ENCODE assay signal across 24 cellular contexts in the genomic region with DNA sequence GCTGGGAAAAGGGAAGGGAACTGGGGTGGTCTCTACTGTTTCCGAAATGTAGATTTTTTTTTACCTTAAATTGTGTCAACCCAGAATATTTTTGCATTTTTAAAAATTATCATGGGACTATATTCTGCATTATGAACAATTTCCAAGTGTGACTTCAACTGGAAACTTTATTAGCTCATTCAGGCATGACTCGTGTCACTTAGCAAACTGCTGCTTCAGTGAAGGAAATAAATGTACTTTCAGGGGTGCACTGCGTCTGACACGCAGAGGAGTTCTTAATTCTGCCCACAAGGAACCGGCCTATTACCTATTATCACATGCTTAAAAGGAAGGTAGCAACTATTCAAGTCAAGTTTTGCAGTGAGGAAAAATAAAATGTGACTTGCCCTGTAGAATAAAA.
DNase-seq lines count a peak whose midpoint lies in the region; ATAC-seq, FAIRE-seq and TF ChIP-seq lines count a peak whose summit lies in the region.
"Had no signal": no experiment of that assay in that cellular context is flagged by ENCODE, and none has a peak within 500 bp of the region (broad histone marks: within the 10 kb centered on the region; RNA-seq: fewer than 3 reads in every experiment).

No MANE protein-coding gene starts in this region.

- H3K23ac ChIP-seq in trophoblast cell (ENCODE audit: low read length) = no peak overlapping the region

- whole genome bisulfite sequencing in GM12878 (ENCODE audit: insufficient coverage, insufficient replicate concordance, low lambda C conversion rate, missing lambda C conversion rate) = 87% methylated on average over 5 of the region's 5 CpGs
- no CpG with 5 or more reads among the region's 5 CpGs for whole genome bisulfite sequencing in trophoblast cell (ENCODE audit: extremely low coverage, insufficient coverage, insufficient read length)

- H3K4me2 ChIP-seq in GM12878 (ENCODE audit: control insufficient read depth, insufficient read depth) = no peak overlapping the region
- H3K4me2 ChIP-seq in trophoblast cell (ENCODE audit: low read length) = no peak overlapping the region

- no peak overlapping the region for H3K14ac ChIP-seq in trophoblast cell (ENCODE audit: low read length)

- no peaks in the 10 kb centered on the region for H4K20me1 ChIP-seq in GM12878 (ENCODE audit: control insufficient read depth, insufficient read depth)

- SMC1A ChIA-PET in GM12878 (lab: Charles Lee; ENCODE audit: uncharacterized antibody, unreplicated experiment) = interaction anchor here (0.5 to 1.4 kb wide), 6 partner anchors 15 to 846 kb away, joined by 3 to 8 read pairs (median 3); no protein-coding TSS in a partner anchor

- H4K91ac ChIP-seq in trophoblast cell (ENCODE audit: low read depth, low read length) = no peak overlapping the region

- no peak for FAIRE-seq in GM12878 (lab: Jason Lieb, UNC)
- FAIRE-seq: endothelial cell of umbilical vein, G401.6 had no signal

- RAD21 ChIA-PET in GM12878 (lab: Charles Lee; ENCODE audit: unreplicated experiment) = interaction anchor here (0.8 to 1.0 kb wide), 2 partner anchors 38 to 364 kb away, joined by 3 read pairs; no protein-coding TSS in a partner anchor

- TF ChIP-seq POLR2A in GM12878 (IDR thresholded peaks at IDR 0.05; ENCODE audit: low read depth, low read length) = no peak

- H4K12ac ChIP-seq in trophoblast cell (ENCODE audit: low read depth, low read length) = no peak overlapping the region

- no peak overlapping the region for H3K18ac ChIP-seq in trophoblast cell (ENCODE audit: low read length)

- no peaks in the 10 kb centered on the region for H3K9me3 Mint-ChIP-seq in stimulated activated naive CD8-positive, alpha-beta T cell treated with anti-CD3 and anti-CD28 coated beads, Interleukin-15, amount 100 ng/mL, for 72 hours
- H3K9me3 Mint-ChIP-seq: memory B cell; naive thymus-derived CD4-positive, alpha-beta T cell had no signal

- no peak overlapping the region for H2AFZ ChIP-seq in GM12878 (ENCODE audit: control insufficient read depth, low read depth, low read length)
- no peak overlapping the region for H2AFZ ChIP-seq in trophoblast cell (ENCODE audit: insufficient read depth, low read length, poor library complexity)

- H2BK120ac ChIP-seq in trophoblast cell (ENCODE audit: insufficient read depth, low read length, poor library complexity) = no peak overlapping the region

- H3K4me1 Mint-ChIP-seq in stimulated activated naive CD8-positive, alpha-beta T cell treated with anti-CD3 and anti-CD28 coated beads, Interleukin-15, amount 100 ng/mL, for 72 hours = peaks cover 39% of the 10 kb centered on the region

- intact Hi-C loops in GM12878 (cut with micrococcal nuclease; ENCODE audit: unreplicated experiment) = loop anchor here (5.0 kb wide), 3 partner anchors 38 to 287 kb away; no protein-coding TSS in a partner anchor

- H2AK5ac ChIP-seq in trophoblast cell (ENCODE audit: low read length) = no peak overlapping the region

- H3K4me1 ChIP-seq in GM12878 (ENCODE audit: control insufficient read depth, insufficient read depth, low read length) (peaks cover 33% of the 10 kb centered on the region), trophoblast cell (ENCODE audit: control insufficient read depth in 1 of 2, insufficient read depth in 2 of 2, low read length in 2 of 2) (no peaks in the 10 kb centered on the region)

- DNase-seq in DMS53 (lab: John Stamatoyannopoulos, UW) = peak; percentile 14
- no peak for DNase-seq in DMS53 treated with DMSO at 0.1 percent for 48 hours (lab: John Stamatoyannopoulos, UW; ENCODE audit: unreplicated experiment)
- DNase-seq in stimulated activated naive CD8-positive, alpha-beta T cell treated with anti-CD3 and anti-CD28 coated beads, Interleukin-15, Interleukin-2, amounts not matched to agents 100 U/mL and 50 U/mL, for 24 hours = no peak
- DNase-seq in stimulated activated naive CD8-positive, alpha-beta T cell treated with anti-CD3 and anti-CD28 coated beads, Interleukin-15, amount 100 ng/mL, for 72 hours = no peak
- DNase-seq in GM12878 (ENCODE audit: low read depth, low spot score) = no peak
- no peak for DNase-seq in NCI-H1930 (lab: John Stamatoyannopoulos, UW)
- no peak for DNase-seq in COLO668 (lab: John Stamatoyannopoulos, UW; ENCODE audit: unreplicated experiment)
- DNase-seq in trophoblast cell = no peak
- DNase-seq: activated CD4-positive, alpha-beta T cell treated with anti-CD3 and anti-CD28 coated beads for 48 hours; cortex of kidney; foreskin melanocyte; IMR-90; kidney glomerular epithelial cell; naive thymus-derived CD4-positive, alpha-beta T cell; NCI-H1694; NCI-H226 had no signal

- H3K4me3 ChIP-seq in GM12878 = no peak overlapping the region
- H3K4me3 ChIP-seq in trophoblast cell (ENCODE audit: low read depth, low read length) = no peak overlapping the region
- H3K4me3 ChIP-seq: ovary, sigmoid colon, stomach, upper lobe of right lung had no signal

- no peak overlapping the region for H4K8ac ChIP-seq in trophoblast cell (ENCODE audit: low read depth, low read length)

- TF ChIP-seq EP300 in GM12878 (IDR thresholded peaks at IDR 0.05; ENCODE audit: borderline replicate concordance in 1 of 2, control insufficient read depth in 1 of 2, low read depth in 2 of 2, low read length in 2 of 2) = no peak

- peak; percentile 49 for ATAC-seq in stimulated activated naive CD8-positive, alpha-beta T cell treated with anti-CD3 and anti-CD28 coated beads, Interleukin-15, Interleukin-2, amounts not matched to agents 100 U/mL and 50 U/mL, for 24 hours
- ATAC-seq in stimulated activated naive CD8-positive, alpha-beta T cell treated with anti-CD3 and anti-CD28 coated beads, Interleukin-15, amount 100 ng/mL, for 72 hours = no peak
- ATAC-seq in GM12878 = peak; percentile 51

- H3K9me3 ChIP-seq in GM12878 (replicated peaks; ENCODE audit: control insufficient read depth, insufficient read depth, low read length) (no peaks in the 10 kb centered on the region), trophoblast cell (ENCODE audit: insufficient read depth, low read depth, low read length) (no peaks in the 10 kb centered on the region)
- H3K9me3 ChIP-seq: ovary, sigmoid colon, stomach, upper lobe of right lung had no signal

- no TSS peak for BruUV-seq in GM12878 (replicated peaks; lab: Mats Ljungman, UMichigan)

- H3K4me3 Mint-ChIP-seq in stimulated activated naive CD8-positive, alpha-beta T cell treated with anti-CD3 and anti-CD28 coated beads, Interleukin-15, amount 100 ng/mL, for 72 hours = no peak overlapping the region
- H3K4me3 Mint-ChIP-seq: memory B cell had no signal

- H3K27ac Mint-ChIP-seq in stimulated activated naive CD8-positive, alpha-beta T cell treated with anti-CD3 and anti-CD28 coated beads, Interleukin-15, amount 100 ng/mL, for 72 hours = no peak overlapping the region
- H3K27ac Mint-ChIP-seq: memory B cell had no signal

- no peak for TF ChIP-seq RAD21 in GM12878 (IDR thresholded peaks at IDR 0.05; ENCODE audit: insufficient read depth, low read depth, low read length)

- H2BK5ac ChIP-seq in trophoblast cell (ENCODE audit: low read depth, low read length, poor library complexity) = no peak overlapping the region

- H3K27ac ChIP-seq in GM12878 (ENCODE audit: control insufficient read depth, insufficient read depth) = no peak overlapping the region
- no peak overlapping the region for H3K27ac ChIP-seq in trophoblast cell (ENCODE audit: low read depth, low read length)
- H3K27ac ChIP-seq: 22Rv1, sigmoid colon, upper lobe of right lung had no signal

- no peak for TF ChIP-seq CTCF in GM12878 (IDR thresholded peaks at IDR 0.05 in 2 of 3, conservative IDR thresholded peaks at IDR 0.05 in 1 of 3; ENCODE audit: control insufficient read depth in 2 of 3, extremely low read depth in 1 of 3, insufficient read depth in 1 of 3, low read depth in 3 of 3, low read length in 3 of 3)

- no peak overlapping the region for H3K4ac ChIP-seq in trophoblast cell (ENCODE audit: low read depth, low read length)

- H3K27me3 ChIP-seq in GM12878 (replicated peaks in 1 of 2; ENCODE audit: control insufficient read depth in 2 of 2, insufficient read depth in 2 of 2, low read length in 1 of 2) (peaks cover 0 to 3% of the 10 kb centered on the region in 2 experiments; a peak in 1 of 4 replicates), trophoblast cell (ENCODE audit: insufficient read depth, low read length) (no peaks in the 10 kb centered on the region)
- H3K27me3 ChIP-seq: ovary, sigmoid colon, stomach, upper lobe of right lung had no signal

- in situ Hi-C loops in GM12878 (cut with MboI) = no loop called here

- POLR2A ChIA-PET in GM12878 (lab: Charles Lee) = no interaction called here

- no peaks in the 10 kb centered on the region for H3K79me2 ChIP-seq in GM12878 (ENCODE audit: control insufficient read depth, insufficient read depth, low read length)
- H3K79me2 ChIP-seq in trophoblast cell (ENCODE audit: control insufficient read depth, insufficient read depth, low read length, poor library complexity) = no peaks in the 10 kb centered on the region

- H3K36me3 ChIP-seq in GM12878 (ENCODE audit: control insufficient read depth in 2 of 2, insufficient read depth in 2 of 2, low read length in 1 of 2) = no peaks in the 10 kb centered on the region
- no peaks in the 10 kb centered on the region for H3K36me3 ChIP-seq in trophoblast cell (ENCODE audit: control insufficient read depth in 1 of 2, insufficient read depth in 2 of 2, low read length in 2 of 2)
- H3K36me3 ChIP-seq: ovary, sigmoid colon, stomach, upper lobe of right lung had no signal

- H3K9ac ChIP-seq in GM12878 (ENCODE audit: control insufficient read depth, insufficient read depth, low read length) = no peak overlapping the region
- no peak overlapping the region for H3K9ac ChIP-seq in trophoblast cell (ENCODE audit: low read length)

- H3K27me3 Mint-ChIP-seq in stimulated activated naive CD8-positive, alpha-beta T cell treated with anti-CD3 and anti-CD28 coated beads, Interleukin-15, amount 100 ng/mL, for 72 hours = peaks cover under 1% of the 10 kb centered on the region
- H3K27me3 Mint-ChIP-seq: memory B cell; naive thymus-derived CD4-positive, alpha-beta T cell had no signal

- no peak overlapping the region for H2BK12ac ChIP-seq in trophoblast cell (ENCODE audit: low read length)

- CTCF ChIA-PET in GM12878 (lab: Yijun Ruan, JAX) = interaction anchor here (1.0 to 1.6 kb wide), 5 partner anchors 24 to 363 kb away, joined by 3 read pairs; no protein-coding TSS in a partner anchor

- H3K79me1 ChIP-seq in trophoblast cell (ENCODE audit: low read length) = no peaks in the 10 kb centered on the region

TF ChIP-seq in GM12878, 131 proteins besides CTCF, POLR2A, EP300 and RAD21 (continues in another document):
- no peak for TF ChIP-seq HDGF (IDR thresholded peaks at IDR 0.05)
- peak; percentile 78; the same call in 1 of the 2 replicates for TF ChIP-seq PAX5 (IDR thresholded peaks at IDR 0.05; ENCODE audit: borderline replicate concordance, low read depth, low read length)
- no peak for TF ChIP-seq KDM1A (IDR thresholded peaks at IDR 0.05; ENCODE audit: borderline replicate concordance)
- peak; percentile 27; the same call in 1 of the 2 replicates for TF ChIP-seq ATF7 (IDR thresholded peaks at IDR 0.05; ENCODE audit: low read depth)
- TF ChIP-seq CREB1 (IDR thresholded peaks at IDR 0.05; ENCODE audit: low read depth) = no peak
- 0 out of 2 replicates have a peak, but pooled peaks have one; percentile 24 for TF ChIP-seq NR2F1 (conservative IDR thresholded peaks at IDR 0.05)
- no peak for TF ChIP-seq SREBF2 (IDR thresholded peaks at IDR 0.05; ENCODE audit: low read length)
- TF ChIP-seq HDAC6 (IDR thresholded peaks at IDR 0.05; ENCODE audit: unreplicated experiment) = no peak
